8 cellular contexts compared by ENCODE assay signal in the genomic region with DNA sequence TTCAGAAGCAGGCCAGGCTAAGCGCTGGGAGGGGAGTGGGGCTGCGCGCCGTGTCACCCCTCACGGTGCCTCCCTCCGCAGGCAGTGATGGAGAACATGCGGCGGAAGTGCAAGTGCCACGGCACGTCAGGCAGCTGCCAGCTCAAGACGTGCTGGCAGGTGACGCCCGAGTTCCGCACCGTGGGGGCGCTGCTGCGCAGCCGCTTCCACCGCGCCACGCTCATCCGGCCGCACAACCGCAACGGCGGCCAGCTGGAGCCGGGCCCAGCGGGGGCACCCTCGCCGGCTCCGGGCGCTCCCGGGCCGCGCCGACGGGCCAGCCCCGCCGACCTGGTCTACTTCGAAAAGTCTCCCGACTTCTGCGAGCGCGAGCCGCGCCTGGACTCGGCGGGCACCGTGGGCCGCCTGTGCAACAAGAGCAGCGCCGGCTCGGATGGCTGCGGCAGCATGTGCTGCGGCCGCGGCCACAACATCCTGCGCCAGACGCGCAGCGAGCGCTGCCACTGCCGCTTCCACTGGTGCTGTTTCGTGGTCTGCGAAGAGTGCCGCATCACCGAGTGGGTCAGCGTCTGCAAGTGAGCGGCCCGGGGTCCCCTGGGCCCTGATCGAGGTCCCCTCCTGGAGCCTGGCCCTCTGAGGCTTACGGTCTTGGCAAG. TPM values are rescaled to one million over a fixed set of nuclear protein-coding genes. Genes with fewer than 3 reads are reported as not detected.
DNase-seq lines count a peak whose midpoint lies in the region; ATAC-seq and TF ChIP-seq lines count a peak whose summit lies in the region.

No MANE protein-coding gene starts in this region.

- no peak overlapping the region for H3K27ac Mint-ChIP-seq in chondrocyte (ENCODE audit: unreplicated experiment)

- peaks cover 2% of the 10 kb centered on the region for H3K36me3 Mint-ChIP-seq in chondrocyte (ENCODE audit: low read depth)

- POLR2A ChIA-PET in AG04449 (lab: Yijun Ruan, JAX): no interaction called here

- CTCF ChIA-PET in AG04449 (lab: Yijun Ruan, JAX): interaction anchor here (1.3 to 16.3 kb wide), 4 partner anchors 9 to 38 kb away, joined by 3 to 453 read pairs (median 4); a partner anchor contains a TSS

- peak; percentile 49 for ATAC-seq in GM18520 (IDR thresholded peaks at IDR 0.05; ENCODE audit: unreplicated experiment)
- ATAC-seq in HG03045 (IDR thresholded peaks at IDR 0.05; ENCODE audit: unreplicated experiment): peak; percentile 47

- H3K9me3 Mint-ChIP-seq in chondrocyte (ENCODE audit: low read depth): no peaks in the 10 kb centered on the region

- H3K4me3 Mint-ChIP-seq in chondrocyte (ENCODE audit: unreplicated experiment): peak overlapping the region; percentile 62

- TF ChIP-seq CTCF in AG04449 (IDR thresholded peaks at IDR 0.05; ENCODE audit: insufficient read depth, low read length, missing control alignments) (peak; percentile 48), chondrocyte (IDR thresholded peaks at IDR 0.05) (peak; percentile 75)

- peaks cover 11% of the 10 kb centered on the region for H3K4me1 Mint-ChIP-seq in chondrocyte (ENCODE audit: low read depth)

- H3K27me3 Mint-ChIP-seq in chondrocyte (ENCODE audit: low read depth): peaks cover 33% of the 10 kb centered on the region

- peak overlapping the region; percentile 33 for H3K4me3 ChIP-seq in AG04449 (ENCODE audit: low read depth, low read length)

- DNase-seq in AG04449 (ENCODE audit: low read depth, low spot score) (no peak), NCI-H2227 treated with DMSO at 0.1 percent for 48 hours (lab: John Stamatoyannopoulos, UW) (peak; percentile 42), chondrocyte (ENCODE audit: low spot score) (no peak), lung microvascular endothelial cell (ENCODE audit: low read depth in 2 of 2) (peak; percentile 46 to 58)
- peak; percentile 77 for DNase-seq in activated CD4-positive, alpha-beta T cell treated with anti-CD3 and anti-CD28 coated beads for 1 hour
- peak; percentile 63 to 75 (median 66) for DNase-seq in stimulated activated CD4-positive, alpha-beta T cell treated with anti-CD3 and anti-CD28 coated beads, TNF-alpha, amount 100 ng/mL, for 48 hours (ENCODE audit: low read depth in 3 of 3)

RNA-seq across cellular contexts. Expression of a gene that starts 12.2 kb away (rescaled TPM):
- not detected in 3 replicates for total RNA-seq in chondrocyte
- total RNA-seq in lung microvascular endothelial cell: not detected in 2 replicates

RNA-seq across cellular contexts. Expression of a gene that starts 33.2 kb away (rescaled TPM):
- total RNA-seq in chondrocyte (not detected in 3 replicates), lung microvascular endothelial cell (not detected in 2 replicates)

Comparison
In these comparisons a context has a peak if more than half of its experiments do, and no peak if none do; other contexts are left out.
1. DNase-seq: peak in NCI-H2227 treated with DMSO at 0.1 percent for 48 hours (single experiment), activated CD4-positive, alpha-beta T cell treated with anti-CD3 and anti-CD28 coated beads for 1 hour (single experiment), lung microvascular endothelial cell (2 of 2) and stimulated activated CD4-positive, alpha-beta T cell treated with anti-CD3 and anti-CD28 coated beads, TNF-alpha, amount 100 ng/mL, for 48 hours (3 of 3); none in AG04449 (single experiment) and chondrocyte (single experiment).